ENCODE assay signal across 10 cellular contexts in genomic region chr13:30415430-30416030, GRCh38. TPM values are rescaled to one million over a fixed set of nuclear protein-coding genes. Genes with fewer than 3 reads are reported as not detected.
DNase-seq lines count a peak whose midpoint lies in the region; ATAC-seq and TF ChIP-seq lines count a peak whose summit lies in the region.
"Had no signal": no experiment of that assay in that cellular context is flagged by ENCODE, and none has a peak within 500 bp of the region (broad histone marks: within the 10 kb centered on the region; RNA-seq: fewer than 3 reads in every experiment).

No MANE protein-coding gene starts in this region.

- H2AFZ ChIP-seq in OCI-LY1 (ENCODE audit: low read length), result no peak overlapping the region
- H2AFZ ChIP-seq: parathyroid adenoma had no signal

- H3K4me1 ChIP-seq in BLaER1 (peaks cover 78% of the 10 kb centered on the region), OCI-LY1 (ENCODE audit: insufficient read depth, low read length, severe bottlenecking) (peaks cover 73% of the 10 kb centered on the region)
- H3K4me1 ChIP-seq: parathyroid adenoma had no signal

- H3K27ac ChIP-seq in BLaER1 (peak overlapping the region; percentile 88), OCI-LY1 (ENCODE audit: low read depth, low read length, poor library complexity, severe bottlenecking) (peak overlapping the region; percentile 94)
- H3K27ac ChIP-seq: parathyroid adenoma, SJSA1 had no signal

- H3K36me3 Mint-ChIP-seq in chondrocyte (ENCODE audit: low read depth), result no peaks in the 10 kb centered on the region

- no peak overlapping the region for H3K27ac Mint-ChIP-seq in chondrocyte (ENCODE audit: unreplicated experiment)

- no peaks in the 10 kb centered on the region for H3K27me3 Mint-ChIP-seq in chondrocyte (ENCODE audit: low read depth)

- ATAC-seq in GM19324 (IDR thresholded peaks at IDR 0.05; ENCODE audit: low FRiP score, unreplicated experiment) (peak; percentile 79), HG02981 (IDR thresholded peaks at IDR 0.05; ENCODE audit: unreplicated experiment) (peak; percentile 75)

- H4K20me1 ChIP-seq in BLaER1 (no peaks in the 10 kb centered on the region), OCI-LY1 (ENCODE audit: insufficient read depth, low read length) (no peaks in the 10 kb centered on the region)

- 0 out of 2 replicates have a peak, but pooled peaks cover 11% of the 10 kb centered on the region for H3F3A ChIP-seq in OCI-LY1 (ENCODE audit: insufficient read depth, low read length)

- H3K9ac ChIP-seq in BLaER1, result peak overlapping the region; percentile 78; the same call in 1 of the 2 replicates
- peak overlapping the region; percentile 60 for H3K9ac ChIP-seq in OCI-LY1 (ENCODE audit: low read length)
- H3K9ac ChIP-seq: parathyroid adenoma had no signal

- H3K4me3 Mint-ChIP-seq in chondrocyte (ENCODE audit: unreplicated experiment), result no peak overlapping the region

- H3K9me3 ChIP-seq in BLaER1, result no peaks in the 10 kb centered on the region
- H3K9me3 ChIP-seq in OCI-LY1 (ENCODE audit: low read length), result no peaks in the 10 kb centered on the region
- H3K9me3 ChIP-seq: SJSA1 had no signal

- H3K4me1 Mint-ChIP-seq in chondrocyte (ENCODE audit: low read depth), result peaks cover 4% of the 10 kb centered on the region

- H3K9me2 ChIP-seq in OCI-LY1 (ENCODE audit: low read depth, low read length), result no peaks in the 10 kb centered on the region

- H3K79me2 ChIP-seq in OCI-LY1 (ENCODE audit: insufficient read depth, low read length), result no peaks in the 10 kb centered on the region
- H3K79me2 ChIP-seq: parathyroid adenoma had no signal

- H3K9me3 Mint-ChIP-seq in chondrocyte (ENCODE audit: low read depth), result no peaks in the 10 kb centered on the region

- H3K4me3 ChIP-seq in BLaER1, result no peak overlapping the region
- H3K4me3 ChIP-seq in OCI-LY1 (ENCODE audit: low read depth, low read length, poor library complexity, severe bottlenecking), result peak overlapping the region; percentile 34
- H3K4me3 ChIP-seq: SJSA1 had no signal

- no peak for TF ChIP-seq CTCF in OCI-LY1 (IDR thresholded peaks at IDR 0.05; ENCODE audit: low read length)
- TF ChIP-seq CTCF in chondrocyte (IDR thresholded peaks at IDR 0.05), result no peak

- no peaks in the 10 kb centered on the region for H3K36me3 ChIP-seq in BLaER1
- H3K36me3 ChIP-seq in OCI-LY1 (ENCODE audit: insufficient read depth, low read length), result no peaks in the 10 kb centered on the region
- H3K36me3 ChIP-seq: SJSA1 had no signal

- H3K27me3 ChIP-seq in BLaER1 (no peaks in the 10 kb centered on the region), OCI-LY1 (ENCODE audit: insufficient read depth, low read length) (no peaks in the 10 kb centered on the region)
- H3K27me3 ChIP-seq: SJSA1 had no signal

- peak overlapping the region; percentile 70 for H3K4me2 ChIP-seq in BLaER1
- peak overlapping the region; percentile 60 for H3K4me2 ChIP-seq in OCI-LY1 (ENCODE audit: low read length)

- DNase-seq in chondrocyte (ENCODE audit: low spot score) (no peak), SK-N-DZ (ENCODE audit: low spot score) (no peak), OCI-M1 (lab: John Stamatoyannopoulos, UW) (no peak), activated T-cell treated with anti-CD3 and anti-CD28 coated beads for 4 hours (no peak)

RNA-seq across cellular contexts. Expression of gene UBE2L5, which starts 6.8 kb away (rescaled TPM):
- not detected in 3 replicates for total RNA-seq in chondrocyte
- polyA plus RNA-seq in SK-N-DZ (2014; cell fraction: cytosol; rRNA removed), result not detected in 2 replicates
- not detected in 2 replicates for polyA plus RNA-seq in SK-N-DZ (2014; cell fraction: nucleus; rRNA removed)
- total RNA-seq: SJSA1 had no signal

RNA-seq across cellular contexts. Expression of gene HMGB1, which starts 50.2 kb away (rescaled TPM):
- 182 to 256 TPM (median 188 TPM) in 3 replicates for total RNA-seq in chondrocyte
- 1,342 and 1,760 TPM in 2 replicates for polyA plus RNA-seq in SK-N-DZ (2014; cell fraction: cytosol; rRNA removed)
- 947 and 1,128 TPM in 2 replicates for polyA plus RNA-seq in SK-N-DZ (2014; cell fraction: nucleus; rRNA removed)
